Comparison of ENCODE assay signal across 8 cellular contexts in the genomic region with DNA sequence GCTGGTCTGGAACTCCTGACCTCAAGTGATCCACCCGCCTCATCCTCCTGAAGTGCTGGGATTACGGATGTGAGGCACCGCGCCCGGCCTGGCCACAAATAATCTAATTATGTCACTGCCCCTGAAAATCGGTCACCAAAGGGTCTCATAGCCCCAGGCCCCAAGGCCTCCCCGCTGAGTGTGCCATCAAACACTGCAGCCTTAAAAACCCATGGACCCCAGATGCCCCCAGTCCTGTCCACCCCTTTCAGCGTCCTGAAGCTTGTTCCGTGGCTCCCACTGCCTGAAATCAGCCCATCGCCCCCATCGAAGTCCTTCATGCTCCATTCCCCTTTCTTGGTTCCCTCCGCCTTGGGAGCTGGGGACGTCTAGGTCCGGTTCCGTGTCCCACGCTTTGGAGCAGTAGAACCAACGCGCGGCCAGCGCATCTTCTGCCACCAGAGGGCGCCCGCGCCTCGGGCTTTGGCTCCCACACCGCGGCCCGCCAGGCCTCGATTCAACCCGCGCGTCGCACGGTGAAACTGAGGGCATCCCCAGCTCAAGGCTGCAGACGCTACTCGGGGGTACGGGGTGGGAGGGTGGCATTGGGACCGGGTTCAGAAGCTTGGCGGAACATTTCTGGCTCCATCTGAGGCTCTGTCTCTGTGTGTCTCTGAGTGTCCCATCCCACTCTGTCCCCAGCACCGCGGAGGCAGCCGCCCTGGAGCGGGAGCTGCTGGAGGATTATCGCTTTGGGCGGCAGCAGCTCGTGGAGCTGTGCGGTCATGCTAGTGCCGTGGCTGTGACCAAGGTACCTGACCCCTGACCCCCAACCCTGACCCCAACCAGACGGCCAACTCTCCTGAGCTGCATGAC.
DNase-seq lines count a peak whose midpoint lies in the region; ATAC-seq and TF ChIP-seq lines count a peak whose summit lies in the region.

No MANE protein-coding gene starts in this region.

- no peaks in the 10 kb centered on the region for H3K27me3 ChIP-seq in brain microvascular endothelial cell (replicated peaks)

- TF ChIP-seq CTCF in VCaP (conservative IDR thresholded peaks at IDR 0.05) (peak; percentile 89), brain microvascular endothelial cell (IDR thresholded peaks at IDR 0.05; ENCODE audit: low read depth, low read length, missing control alignments) (peak; percentile 98)

- no peak for ATAC-seq in HG02852 (IDR thresholded peaks at IDR 0.05; ENCODE audit: unreplicated experiment)

- H3K36me3 ChIP-seq in brain microvascular endothelial cell (replicated peaks), result peaks cover 8% of the 10 kb centered on the region

- peak; percentile 27 for DNase-seq in DMS153 treated with DMSO at 0.1 percent for 48 hours (lab: John Stamatoyannopoulos, UW; ENCODE audit: unreplicated experiment)
- DNase-seq in DMS153 (lab: John Stamatoyannopoulos, UW), result no peak
- peak; percentile 39 for DNase-seq in NCI-H1105 treated with DMSO at 0.1 percent for 48 hours (lab: John Stamatoyannopoulos, UW)
- peak; percentile 52 for DNase-seq in brain microvascular endothelial cell
- DNase-seq in inferior parietal cortex (ENCODE audit: extremely low spot score), result peak; percentile 86
- DNase-seq in stimulated activated CD4-positive, alpha-beta T cell treated with anti-CD3 and anti-CD28 coated beads, Interleukin-15, amount 100 ng/mL, for 1 hour (ENCODE audit: low read depth in 1 of 2, low spot score in 1 of 2), result peak; percentile 73 to 88

- no peak overlapping the region for H3K4me3 ChIP-seq in brain microvascular endothelial cell (ENCODE audit: low read depth, low read length)

- in situ Hi-C loops in brain microvascular endothelial cell (cut with HindIII; ENCODE audit: low pct_ligation_motif_present, low sequenced_read_pairs), result no loop called here

- H3K27ac ChIP-seq in VCaP (no peak overlapping the region), brain microvascular endothelial cell (no peak overlapping the region)
